ENCODE assay signal across 20 cellular contexts in the genomic region with DNA sequence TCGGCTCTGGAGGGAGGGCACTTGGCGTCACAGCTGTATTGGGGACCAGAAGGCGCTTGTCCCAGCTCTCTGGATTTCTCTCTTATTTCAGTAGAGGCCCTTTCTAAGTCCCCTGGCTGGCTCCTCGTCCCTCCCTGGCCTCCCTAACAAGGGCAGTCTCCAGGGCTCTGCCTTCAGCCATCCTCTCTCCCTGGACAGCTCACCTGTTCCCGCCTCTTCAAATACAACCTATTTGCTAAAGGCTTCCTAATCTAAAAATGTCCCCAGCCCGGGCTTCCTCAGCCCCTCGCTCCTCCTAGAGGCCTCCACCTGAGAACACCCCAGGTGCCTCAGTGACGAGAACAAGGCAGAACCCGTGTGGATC.
"Had no signal": no experiment of that assay in that cellular context is flagged by ENCODE, and none has a peak within 500 bp of the region (broad histone marks: within the 10 kb centered on the region; RNA-seq: fewer than 3 reads in every experiment).

No MANE protein-coding gene starts in this region.

- DNase-seq: activated CD4-positive, alpha-beta T cell treated with anti-CD3 and anti-CD28 coated beads for 48 hours; activated CD4-positive, alpha-beta T cell treated with anti-CD3 and anti-CD28 coated beads, Interleukin-2, amount 50 U/mL, for 4 hours; activated CD4-positive, CD25-positive, alpha-beta regulatory T cell treated with anti-CD3 and anti-CD28 coated beads, Interleukin-2, amount 50 U/mL, for 72 hours; activated CD8-positive, alpha-beta memory T cell treated with anti-CD3 and anti-CD28 coated beads, Interleukin-2, amount 50 U/mL, for 48 hours; activated CD8-positive, alpha-beta T cell treated with anti-CD3 and anti-CD28 coated beads, Interleukin-2, amount 10 ng/mL, durations not matched to agents 7 days and 5 days; activated naive CD4-positive, alpha-beta T cell treated with anti-CD3 and anti-CD28 coated beads, Interleukin-2, amount 50 U/mL, for 16 hours; activated naive CD8-positive, alpha-beta T cell treated with anti-CD3 and anti-CD28 coated beads, Interleukin-2, amount 10 ng/mL, durations not matched to agents 7 days and 5 days; activated T-cell treated with anti-CD3 and anti-CD28 coated beads, Interleukin-2, amount 50 U/mL, for 1 hour; adrenal gland; central memory CD4-positive, alpha-beta T cell; MG63; MV-4-11; NCI-H1417 treated with DMSO at 0.1 percent for 48 hours; NCI-H187 treated with DMSO at 0.1 percent for 48 hours; NCI-H2081 treated with DMSO at 0.1 percent for 48 hours; Peyer's patch; SHP77 treated with DMSO at 0.1 percent for 48 hours had no signal

- H3K4me3 ChIP-seq: adrenal gland, MG63, Peyer's patch had no signal

- H3K9me3 ChIP-seq: adrenal gland, MG63, Peyer's patch had no signal

- H3K27ac ChIP-seq: adrenal gland, Peyer's patch had no signal

- FAIRE-seq: bronchial epithelial cell had no signal

- H3K4me1 Mint-ChIP-seq: activated naive CD8-positive, alpha-beta T cell treated with anti-CD3 and anti-CD28 coated beads, Interleukin-2, amount 10 ng/mL, durations not matched to agents 7 days and 5 days; WTC11 had no signal

- H3K27ac Mint-ChIP-seq: activated CD8-positive, alpha-beta T cell treated with anti-CD3 and anti-CD28 coated beads, Interleukin-2, amount 10 ng/mL, durations not matched to agents 7 days and 5 days; activated naive CD8-positive, alpha-beta T cell treated with anti-CD3 and anti-CD28 coated beads, Interleukin-2, amount 10 ng/mL, durations not matched to agents 7 days and 5 days; T-helper 1 cell treated with Interleukin-12 subunit alpha and Interleukin-12 subunit beta and Interleukin-4 antibody, amounts not matched to agents 30 μg/mL and 1 μg/mL, for 36 hours; WTC11 had no signal

- H3K36me3 ChIP-seq: adrenal gland, MG63, Peyer's patch had no signal

- ATAC-seq: activated CD8-positive, alpha-beta T cell treated with anti-CD3 and anti-CD28 coated beads, Interleukin-2, amount 10 ng/mL, durations not matched to agents 7 days and 5 days; WTC11 had no signal

- H3K9me3 Mint-ChIP-seq: activated naive CD8-positive, alpha-beta T cell treated with anti-CD3 and anti-CD28 coated beads, Interleukin-2, amount 10 ng/mL, durations not matched to agents 7 days and 5 days; T-helper 1 cell treated with Interleukin-12 subunit alpha and Interleukin-12 subunit beta and Interleukin-4 antibody, amounts not matched to agents 30 μg/mL and 1 μg/mL, for 36 hours; WTC11 had no signal

- H3K4me1 ChIP-seq: adrenal gland, Peyer's patch had no signal

- H3K4me3 Mint-ChIP-seq: activated CD8-positive, alpha-beta T cell treated with anti-CD3 and anti-CD28 coated beads, Interleukin-2, amount 10 ng/mL, durations not matched to agents 7 days and 5 days; activated naive CD8-positive, alpha-beta T cell treated with anti-CD3 and anti-CD28 coated beads, Interleukin-2, amount 10 ng/mL, durations not matched to agents 7 days and 5 days; T-helper 1 cell treated with Interleukin-12 subunit alpha and Interleukin-12 subunit beta and Interleukin-4 antibody, amounts not matched to agents 30 μg/mL and 1 μg/mL, for 36 hours; WTC11 had no signal

- H3K36me3 Mint-ChIP-seq: activated naive CD8-positive, alpha-beta T cell treated with anti-CD3 and anti-CD28 coated beads, Interleukin-2, amount 10 ng/mL, durations not matched to agents 7 days and 5 days; WTC11 had no signal

- H3K27me3 ChIP-seq: adrenal gland, MG63, Peyer's patch had no signal
